In the genomic region with DNA sequence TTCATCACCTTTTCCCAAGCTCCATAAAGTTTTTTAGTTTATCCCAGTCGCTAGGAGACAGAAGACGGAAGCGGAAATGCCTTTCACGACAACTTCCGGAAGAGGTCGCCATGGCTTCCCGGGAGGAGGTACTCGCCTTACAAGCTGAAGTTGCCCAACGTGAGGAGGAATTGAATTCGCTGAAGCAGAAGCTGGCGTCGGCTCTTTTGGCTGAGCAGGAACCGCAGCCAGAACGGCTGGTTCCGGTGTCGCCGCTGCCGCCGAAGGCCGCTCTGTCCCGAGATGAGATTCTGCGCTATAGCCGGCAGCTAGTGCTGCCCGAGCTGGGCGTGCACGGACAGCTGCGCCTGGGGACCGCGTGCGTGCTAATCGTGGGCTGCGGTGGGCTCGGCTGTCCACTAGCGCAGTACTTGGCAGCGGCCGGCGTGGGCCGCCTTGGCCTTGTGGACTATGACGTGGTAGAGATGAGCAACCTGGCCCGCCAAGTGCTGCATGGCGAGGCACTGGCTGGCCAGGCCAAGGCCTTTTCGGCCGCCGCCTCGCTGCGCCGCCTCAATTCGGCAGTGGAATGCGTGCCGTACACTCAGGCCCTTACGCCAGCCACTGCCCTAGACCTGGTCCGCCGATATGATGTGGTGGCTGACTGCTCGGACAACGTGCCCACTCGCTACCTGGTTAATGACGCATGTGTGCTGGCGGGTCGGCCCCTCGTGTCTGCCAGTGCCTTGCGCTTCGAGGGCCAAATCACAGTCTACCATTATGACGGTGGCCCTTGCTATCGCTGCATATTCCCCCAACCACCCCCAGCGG, we compare ENCODE assay signal across 1 cellular context.
A peak's percentile ranks its signal among the peaks of the same experiment; 100 is the strongest.
TF ChIP-seq lines count a peak whose summit lies in the region.

A gene with protein sequence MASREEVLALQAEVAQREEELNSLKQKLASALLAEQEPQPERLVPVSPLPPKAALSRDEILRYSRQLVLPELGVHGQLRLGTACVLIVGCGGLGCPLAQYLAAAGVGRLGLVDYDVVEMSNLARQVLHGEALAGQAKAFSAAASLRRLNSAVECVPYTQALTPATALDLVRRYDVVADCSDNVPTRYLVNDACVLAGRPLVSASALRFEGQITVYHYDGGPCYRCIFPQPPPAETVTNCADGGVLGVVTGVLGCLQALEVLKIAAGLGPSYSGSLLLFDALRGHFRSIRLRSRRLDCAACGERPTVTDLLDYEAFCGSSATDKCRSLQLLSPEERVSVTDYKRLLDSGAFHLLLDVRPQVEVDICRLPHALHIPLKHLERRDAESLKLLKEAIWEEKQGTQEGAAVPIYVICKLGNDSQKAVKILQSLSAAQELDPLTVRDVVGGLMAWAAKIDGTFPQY (plus strand): TSS at position 86 of the 810 bp plus-strand sequence. CDS start 25 bp downstream, at position 111.

TF ChIP-seq in HepG2, 621 proteins besides CTCF, POLR2A, EP300 and RAD21 (continued from another document and continues in another):
- TF ChIP-seq, protein P1, sequence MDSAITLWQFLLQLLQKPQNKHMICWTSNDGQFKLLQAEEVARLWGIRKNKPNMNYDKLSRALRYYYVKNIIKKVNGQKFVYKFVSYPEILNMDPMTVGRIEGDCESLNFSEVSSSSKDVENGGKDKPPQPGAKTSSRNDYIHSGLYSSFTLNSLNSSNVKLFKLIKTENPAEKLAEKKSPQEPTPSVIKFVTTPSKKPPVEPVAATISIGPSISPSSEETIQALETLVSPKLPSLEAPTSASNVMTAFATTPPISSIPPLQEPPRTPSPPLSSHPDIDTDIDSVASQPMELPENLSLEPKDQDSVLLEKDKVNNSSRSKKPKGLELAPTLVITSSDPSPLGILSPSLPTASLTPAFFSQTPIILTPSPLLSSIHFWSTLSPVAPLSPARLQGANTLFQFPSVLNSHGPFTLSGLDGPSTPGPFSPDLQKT (CRISPR knock-in tag; IDR thresholded peaks at IDR 0.05; ENCODE audit: borderline replicate concordance), result peak; percentile 67; the same call in 1 of the 2 replicates
- TF ChIP-seq BCL6 (CRISPR knock-in tag; IDR thresholded peaks at IDR 0.05), result no peak
- peak; percentile 36; the same call in 1 of the 2 replicates for TF ChIP-seq DR1 (CRISPR knock-in tag; IDR thresholded peaks at IDR 0.05)
- peak; percentile 60; the same call in 1 of the 2 replicates for TF ChIP-seq ZFP82 (CRISPR knock-in tag; IDR thresholded peaks at IDR 0.05; ENCODE audit: borderline replicate concordance)
- TF ChIP-seq ZBTB38 (CRISPR knock-in tag; IDR thresholded peaks at IDR 0.05), result no peak
- no peak for TF ChIP-seq PCBP1 (IDR thresholded peaks at IDR 0.05; ENCODE audit: borderline replicate concordance, low read depth, low read length)
- TF ChIP-seq SP1 (IDR thresholded peaks at IDR 0.05), result no peak
- no peak; the same call in 1 of the 2 replicates for TF ChIP-seq SP1 (CRISPR knock-in tag; IDR thresholded peaks at IDR 0.05)
- no peak; the same call in 1 of the 2 replicates for TF ChIP-seq TP53 (CRISPR knock-in tag; conservative IDR thresholded peaks at IDR 0.05)
- TF ChIP-seq ELF3 (CRISPR knock-in tag; IDR thresholded peaks at IDR 0.05), result peak; percentile 67; the same call in 1 of the 2 replicates
- peak; percentile 77; the same call in 1 of the 2 replicates for TF ChIP-seq ZNF510 (CRISPR knock-in tag; IDR thresholded peaks at IDR 0.05; ENCODE audit: low read depth)
- TF ChIP-seq, protein P2, sequence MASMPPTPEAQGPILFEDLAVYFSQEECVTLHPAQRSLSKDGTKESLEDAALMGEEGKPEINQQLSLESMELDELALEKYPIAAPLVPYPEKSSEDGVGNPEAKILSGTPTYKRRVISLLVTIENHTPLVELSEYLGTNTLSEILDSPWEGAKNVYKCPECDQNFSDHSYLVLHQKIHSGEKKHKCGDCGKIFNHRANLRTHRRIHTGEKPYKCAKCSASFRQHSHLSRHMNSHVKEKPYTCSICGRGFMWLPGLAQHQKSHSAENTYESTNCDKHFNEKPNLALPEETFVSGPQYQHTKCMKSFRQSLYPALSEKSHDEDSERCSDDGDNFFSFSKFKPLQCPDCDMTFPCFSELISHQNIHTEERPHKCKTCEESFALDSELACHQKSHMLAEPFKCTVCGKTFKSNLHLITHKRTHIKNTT (CRISPR knock-in tag; IDR thresholded peaks at IDR 0.05), result 0 out of 2 replicates have a peak, but pooled peaks have one; percentile 8
- TF ChIP-seq, protein P3, sequence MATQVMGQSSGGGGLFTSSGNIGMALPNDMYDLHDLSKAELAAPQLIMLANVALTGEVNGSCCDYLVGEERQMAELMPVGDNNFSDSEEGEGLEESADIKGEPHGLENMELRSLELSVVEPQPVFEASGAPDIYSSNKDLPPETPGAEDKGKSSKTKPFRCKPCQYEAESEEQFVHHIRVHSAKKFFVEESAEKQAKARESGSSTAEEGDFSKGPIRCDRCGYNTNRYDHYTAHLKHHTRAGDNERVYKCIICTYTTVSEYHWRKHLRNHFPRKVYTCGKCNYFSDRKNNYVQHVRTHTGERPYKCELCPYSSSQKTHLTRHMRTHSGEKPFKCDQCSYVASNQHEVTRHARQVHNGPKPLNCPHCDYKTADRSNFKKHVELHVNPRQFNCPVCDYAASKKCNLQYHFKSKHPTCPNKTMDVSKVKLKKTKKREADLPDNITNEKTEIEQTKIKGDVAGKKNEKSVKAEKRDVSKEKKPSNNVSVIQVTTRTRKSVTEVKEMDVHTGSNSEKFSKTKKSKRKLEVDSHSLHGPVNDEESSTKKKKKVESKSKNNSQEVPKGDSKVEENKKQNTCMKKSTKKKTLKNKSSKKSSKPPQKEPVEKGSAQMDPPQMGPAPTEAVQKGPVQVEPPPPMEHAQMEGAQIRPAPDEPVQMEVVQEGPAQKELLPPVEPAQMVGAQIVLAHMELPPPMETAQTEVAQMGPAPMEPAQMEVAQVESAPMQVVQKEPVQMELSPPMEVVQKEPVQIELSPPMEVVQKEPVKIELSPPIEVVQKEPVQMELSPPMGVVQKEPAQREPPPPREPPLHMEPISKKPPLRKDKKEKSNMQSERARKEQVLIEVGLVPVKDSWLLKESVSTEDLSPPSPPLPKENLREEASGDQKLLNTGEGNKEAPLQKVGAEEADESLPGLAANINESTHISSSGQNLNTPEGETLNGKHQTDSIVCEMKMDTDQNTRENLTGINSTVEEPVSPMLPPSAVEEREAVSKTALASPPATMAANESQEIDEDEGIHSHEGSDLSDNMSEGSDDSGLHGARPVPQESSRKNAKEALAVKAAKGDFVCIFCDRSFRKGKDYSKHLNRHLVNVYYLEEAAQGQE (IDR thresholded peaks at IDR 0.05; ENCODE audit: borderline replicate concordance in 1 of 2, low read depth in 1 of 2, low read length in 2 of 2), result no peak
- TF ChIP-seq AGO1 (IDR thresholded peaks at IDR 0.05; ENCODE audit: low read depth, low read length, poor library complexity, severe bottlenecking), result no peak
- peak; percentile 67; the same call in 1 of the 2 replicates for TF ChIP-seq SP2 (CRISPR knock-in tag; IDR thresholded peaks at IDR 0.05)
- no peak for TF ChIP-seq ZNF878 (CRISPR knock-in tag; IDR thresholded peaks at IDR 0.05)
- TF ChIP-seq ERF (CRISPR knock-in tag; IDR thresholded peaks at IDR 0.05), result no peak; the same call in 1 of the 2 replicates
- peak; percentile 27 for TF ChIP-seq PTBP1 (IDR thresholded peaks at IDR 0.05; ENCODE audit: low read depth, low read length, poor library complexity, severe bottlenecking)
- no peak for TF ChIP-seq PCBP2 (optimal IDR thresholded peaks at IDR 0.05; ENCODE audit: low read depth, low read length, poor library complexity, severe bottlenecking)
- TF ChIP-seq CHD4 (IDR thresholded peaks at IDR 0.05; ENCODE audit: borderline replicate concordance, low read length), result no peak
- TF ChIP-seq, protein P4, sequence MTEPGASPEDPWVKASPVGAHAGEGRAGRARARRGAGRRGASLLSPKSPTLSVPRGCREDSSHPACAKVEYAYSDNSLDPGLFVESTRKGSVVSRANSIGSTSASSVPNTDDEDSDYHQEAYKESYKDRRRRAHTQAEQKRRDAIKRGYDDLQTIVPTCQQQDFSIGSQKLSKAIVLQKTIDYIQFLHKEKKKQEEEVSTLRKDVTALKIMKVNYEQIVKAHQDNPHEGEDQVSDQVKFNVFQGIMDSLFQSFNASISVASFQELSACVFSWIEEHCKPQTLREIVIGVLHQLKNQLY (CRISPR knock-in tag; IDR thresholded peaks at IDR 0.05), result no peak
- no peak for TF ChIP-seq ZBTB7B (CRISPR knock-in tag; IDR thresholded peaks at IDR 0.05)
- 0 out of 2 replicates have a peak, but pooled peaks have one; percentile 1 for TF ChIP-seq ZNF563 (CRISPR knock-in tag; IDR thresholded peaks at IDR 0.05)
- no peak for TF ChIP-seq NR2F1 (CRISPR knock-in tag; IDR thresholded peaks at IDR 0.05)
- no peak; the same call in 1 of the 2 replicates for TF ChIP-seq HCFC1 (IDR thresholded peaks at IDR 0.05; ENCODE audit: low read depth, low read length)
- no peak; the same call in 1 of the 2 replicates for TF ChIP-seq ARID2 (CRISPR knock-in tag; IDR thresholded peaks at IDR 0.05; ENCODE audit: borderline replicate concordance)
- TF ChIP-seq SMAD3 (CRISPR knock-in tag; IDR thresholded peaks at IDR 0.05), result no peak
- no peak for TF ChIP-seq JARID2 (CRISPR knock-in tag; IDR thresholded peaks at IDR 0.05; ENCODE audit: insufficient replicate concordance)
- TF ChIP-seq XRCC5 (optimal IDR thresholded peaks at IDR 0.05; ENCODE audit: low read length), result no peak
- TF ChIP-seq, protein P5, sequence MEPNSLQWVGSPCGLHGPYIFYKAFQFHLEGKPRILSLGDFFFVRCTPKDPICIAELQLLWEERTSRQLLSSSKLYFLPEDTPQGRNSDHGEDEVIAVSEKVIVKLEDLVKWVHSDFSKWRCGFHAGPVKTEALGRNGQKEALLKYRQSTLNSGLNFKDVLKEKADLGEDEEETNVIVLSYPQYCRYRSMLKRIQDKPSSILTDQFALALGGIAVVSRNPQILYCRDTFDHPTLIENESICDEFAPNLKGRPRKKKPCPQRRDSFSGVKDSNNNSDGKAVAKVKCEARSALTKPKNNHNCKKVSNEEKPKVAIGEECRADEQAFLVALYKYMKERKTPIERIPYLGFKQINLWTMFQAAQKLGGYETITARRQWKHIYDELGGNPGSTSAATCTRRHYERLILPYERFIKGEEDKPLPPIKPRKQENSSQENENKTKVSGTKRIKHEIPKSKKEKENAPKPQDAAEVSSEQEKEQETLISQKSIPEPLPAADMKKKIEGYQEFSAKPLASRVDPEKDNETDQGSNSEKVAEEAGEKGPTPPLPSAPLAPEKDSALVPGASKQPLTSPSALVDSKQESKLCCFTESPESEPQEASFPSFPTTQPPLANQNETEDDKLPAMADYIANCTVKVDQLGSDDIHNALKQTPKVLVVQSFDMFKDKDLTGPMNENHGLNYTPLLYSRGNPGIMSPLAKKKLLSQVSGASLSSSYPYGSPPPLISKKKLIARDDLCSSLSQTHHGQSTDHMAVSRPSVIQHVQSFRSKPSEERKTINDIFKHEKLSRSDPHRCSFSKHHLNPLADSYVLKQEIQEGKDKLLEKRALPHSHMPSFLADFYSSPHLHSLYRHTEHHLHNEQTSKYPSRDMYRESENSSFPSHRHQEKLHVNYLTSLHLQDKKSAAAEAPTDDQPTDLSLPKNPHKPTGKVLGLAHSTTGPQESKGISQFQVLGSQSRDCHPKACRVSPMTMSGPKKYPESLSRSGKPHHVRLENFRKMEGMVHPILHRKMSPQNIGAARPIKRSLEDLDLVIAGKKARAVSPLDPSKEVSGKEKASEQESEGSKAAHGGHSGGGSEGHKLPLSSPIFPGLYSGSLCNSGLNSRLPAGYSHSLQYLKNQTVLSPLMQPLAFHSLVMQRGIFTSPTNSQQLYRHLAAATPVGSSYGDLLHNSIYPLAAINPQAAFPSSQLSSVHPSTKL (CRISPR knock-in tag; IDR thresholded peaks at IDR 0.05), result no peak
- TF ChIP-seq HNRNPK (IDR thresholded peaks at IDR 0.05; ENCODE audit: low read depth, low read length, poor library complexity, severe bottlenecking), result no peak
- peak; percentile 89; the same call in 1 of the 2 replicates for TF ChIP-seq TBP (CRISPR knock-in tag; IDR thresholded peaks at IDR 0.05)
- TF ChIP-seq ISL2 (CRISPR knock-in tag; IDR thresholded peaks at IDR 0.05), result peak; percentile 33; the same call in 1 of the 2 replicates
- TF ChIP-seq, protein P6, sequence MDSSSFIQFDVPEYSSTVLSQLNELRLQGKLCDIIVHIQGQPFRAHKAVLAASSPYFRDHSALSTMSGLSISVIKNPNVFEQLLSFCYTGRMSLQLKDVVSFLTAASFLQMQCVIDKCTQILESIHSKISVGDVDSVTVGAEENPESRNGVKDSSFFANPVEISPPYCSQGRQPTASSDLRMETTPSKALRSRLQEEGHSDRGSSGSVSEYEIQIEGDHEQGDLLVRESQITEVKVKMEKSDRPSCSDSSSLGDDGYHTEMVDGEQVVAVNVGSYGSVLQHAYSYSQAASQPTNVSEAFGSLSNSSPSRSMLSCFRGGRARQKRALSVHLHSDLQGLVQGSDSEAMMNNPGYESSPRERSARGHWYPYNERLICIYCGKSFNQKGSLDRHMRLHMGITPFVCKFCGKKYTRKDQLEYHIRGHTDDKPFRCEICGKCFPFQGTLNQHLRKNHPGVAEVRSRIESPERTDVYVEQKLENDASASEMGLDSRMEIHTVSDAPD (CRISPR knock-in tag; IDR thresholded peaks at IDR 0.05), result no peak
- TF ChIP-seq, protein P7, sequence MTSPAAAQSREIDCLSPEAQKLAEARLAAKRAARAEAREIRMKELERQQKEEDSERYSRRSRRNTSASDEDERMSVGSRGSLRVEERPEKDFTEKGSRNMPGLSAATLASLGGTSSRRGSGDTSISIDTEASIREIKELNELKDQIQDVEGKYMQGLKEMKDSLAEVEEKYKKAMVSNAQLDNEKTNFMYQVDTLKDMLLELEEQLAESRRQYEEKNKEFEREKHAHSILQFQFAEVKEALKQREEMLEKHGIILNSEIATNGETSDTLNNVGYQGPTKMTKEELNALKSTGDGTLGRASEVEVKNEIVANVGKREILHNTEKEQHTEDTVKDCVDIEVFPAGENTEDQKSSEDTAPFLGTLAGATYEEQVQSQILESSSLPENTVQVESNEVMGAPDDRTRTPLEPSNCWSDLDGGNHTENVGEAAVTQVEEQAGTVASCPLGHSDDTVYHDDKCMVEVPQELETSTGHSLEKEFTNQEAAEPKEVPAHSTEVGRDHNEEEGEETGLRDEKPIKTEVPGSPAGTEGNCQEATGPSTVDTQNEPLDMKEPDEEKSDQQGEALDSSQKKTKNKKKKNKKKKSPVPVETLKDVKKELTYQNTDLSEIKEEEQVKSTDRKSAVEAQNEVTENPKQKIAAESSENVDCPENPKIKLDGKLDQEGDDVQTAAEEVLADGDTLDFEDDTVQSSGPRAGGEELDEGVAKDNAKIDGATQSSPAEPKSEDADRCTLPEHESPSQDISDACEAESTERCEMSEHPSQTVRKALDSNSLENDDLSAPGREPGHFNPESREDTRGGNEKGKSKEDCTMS (CRISPR knock-in tag; conservative IDR thresholded peaks at IDR 0.05), result no peak
- TF ChIP-seq AHR (CRISPR knock-in tag; IDR thresholded peaks at IDR 0.05), result no peak
- TF ChIP-seq SUZ12 (IDR thresholded peaks at IDR 0.05; ENCODE audit: low read depth, low read length), result no peak
- peak; percentile 60; the same call in 1 of the 2 replicates for TF ChIP-seq MTA1 (CRISPR knock-in tag; IDR thresholded peaks at IDR 0.05; ENCODE audit: borderline replicate concordance)
- TF ChIP-seq HDAC1 (CRISPR knock-in tag; IDR thresholded peaks at IDR 0.05), result peak; percentile 90
- TF ChIP-seq ZFP37 (CRISPR knock-in tag; IDR thresholded peaks at IDR 0.05; ENCODE audit: borderline replicate concordance), result peak; percentile 71; the same call in 1 of the 2 replicates
- TF ChIP-seq KDM3A (CRISPR knock-in tag; IDR thresholded peaks at IDR 0.05; ENCODE audit: low read depth), result no peak; the same call in 1 of the 2 replicates
- TF ChIP-seq SIN3A (IDR thresholded peaks at IDR 0.05; ENCODE audit: borderline replicate concordance, low read depth, low read length), result peak; percentile 91; the same call in 1 of the 2 replicates
